In genomic region chr10:27959093-27959715, GRCh38 we compare ENCODE assay signal across 22 cellular contexts. TPM values are rescaled to one million over a fixed set of nuclear protein-coding genes. Genes with fewer than 3 reads are reported as not detected.
DNase-seq lines count a peak whose midpoint lies in the region; ATAC-seq and TF ChIP-seq lines count a peak whose summit lies in the region.
"Had no signal": no experiment of that assay in that cellular context is flagged by ENCODE, and none has a peak within 500 bp of the region (broad histone marks: within the 10 kb centered on the region; RNA-seq: fewer than 3 reads in every experiment).

No MANE protein-coding gene starts in this region.

- H3K4me2 ChIP-seq in Loucy (ENCODE audit: low read depth, low read length, poor library complexity, severe bottlenecking) (peak overlapping the region; percentile 70), osteoblast (ENCODE audit: insufficient read depth, low read length) (peak overlapping the region; percentile 53)

- no peak overlapping the region for H3K27ac ChIP-seq in osteoblast (ENCODE audit: low read depth, low read length)
- no peak overlapping the region for H3K27ac ChIP-seq in sigmoid colon
- H3K27ac ChIP-seq: body of pancreas, C4-2B, SK-N-MC had no signal

- 85 to 93% methylated on average over 6 of the region's 6 CpGs for WGBS in sigmoid colon, 2 donors

- H4K20me1 ChIP-seq in Loucy (ENCODE audit: insufficient read depth, low read length, poor library complexity, severe bottlenecking) = no peaks in the 10 kb centered on the region
- no peaks in the 10 kb centered on the region for H4K20me1 ChIP-seq in osteoblast (ENCODE audit: insufficient read depth, low read length)

- H3K9me2 ChIP-seq in Loucy (replicated peaks; ENCODE audit: low read depth, low read length) = no peaks in the 10 kb centered on the region

- H3K79me2 ChIP-seq in Loucy (ENCODE audit: insufficient read depth, low read length) (no peaks in the 10 kb centered on the region), osteoblast (ENCODE audit: insufficient read depth, low read length) (no peaks in the 10 kb centered on the region)

- H3K36me3 Mint-ChIP-seq in activated CD4-positive, alpha-beta T cell treated with anti-CD3 and anti-CD28 coated beads for 36 hours (ENCODE audit: low read depth) = no peaks in the 10 kb centered on the region
- H3K36me3 Mint-ChIP-seq in activated naive CD8-positive, alpha-beta T cell = no peaks in the 10 kb centered on the region

- H3K27me3 ChIP-seq in Loucy (ENCODE audit: insufficient read depth, low read length, poor library complexity, severe bottlenecking) (no peaks in the 10 kb centered on the region), osteoblast (ENCODE audit: insufficient read depth, low read length) (no peaks in the 10 kb centered on the region), sigmoid colon (no peaks in the 10 kb centered on the region)
- H3K27me3 ChIP-seq: body of pancreas had no signal

- peaks cover 9% of the 10 kb centered on the region for H3K4me1 Mint-ChIP-seq in activated CD4-positive, alpha-beta T cell treated with anti-CD3 and anti-CD28 coated beads for 36 hours
- H3K4me1 Mint-ChIP-seq in activated naive CD8-positive, alpha-beta T cell (ENCODE audit: low read depth) = peaks cover 16% of the 10 kb centered on the region
- H3K4me1 Mint-ChIP-seq: neural crest cell had no signal

- H2AFZ ChIP-seq in Loucy (ENCODE audit: low read length) (peak overlapping the region; percentile 95), osteoblast (ENCODE audit: low read length) (no peak overlapping the region)

- POLR2A ChIA-PET in activated CD4-positive, alpha-beta T cell treated with anti-CD3 and anti-CD28 coated beads for 36 hours (lab: Charles Lee) = no interaction called here

- no peak for TF ChIP-seq POLR2A in sigmoid colon (IDR thresholded peaks at IDR 0.05)

- TF ChIP-seq CTCF in Loucy (conservative IDR thresholded peaks at IDR 0.05; ENCODE audit: low read length) (no peak), osteoblast (IDR thresholded peaks at IDR 0.05; ENCODE audit: extremely low read depth, low read depth, low read length) (no peak), sigmoid colon (IDR thresholded peaks at IDR 0.05) (no peak)

- CTCF ChIA-PET in activated CD4-positive, alpha-beta T cell treated with anti-CD3 and anti-CD28 coated beads for 36 hours (lab: Charles Lee) = no interaction called here

- peak overlapping the region; percentile 64 for H3K9ac ChIP-seq in Loucy (ENCODE audit: low read depth, low read length, poor library complexity, severe bottlenecking)

- H3K9me3 ChIP-seq in Loucy (ENCODE audit: insufficient read depth, low read depth, low read length) (no peaks in the 10 kb centered on the region), osteoblast (ENCODE audit: low read depth, low read length) (no peaks in the 10 kb centered on the region), sigmoid colon (no peaks in the 10 kb centered on the region)
- H3K9me3 ChIP-seq: body of pancreas had no signal

- peaks cover 9% of the 10 kb centered on the region for H3K4me1 ChIP-seq in Loucy (ENCODE audit: insufficient read depth, low read length, poor library complexity, severe bottlenecking)
- peaks cover 7% of the 10 kb centered on the region for H3K4me1 ChIP-seq in osteoblast (ENCODE audit: insufficient read depth, low read length)
- no peaks in the 10 kb centered on the region for H3K4me1 ChIP-seq in sigmoid colon
- H3K4me1 ChIP-seq: body of pancreas had no signal

- peak overlapping the region; percentile 64 for H3K4me3 ChIP-seq in Loucy (ENCODE audit: low read length, poor library complexity, severe bottlenecking)
- no peak overlapping the region for H3K4me3 ChIP-seq in osteoblast (ENCODE audit: insufficient read depth, low read length)
- H3K4me3 ChIP-seq in sigmoid colon = no peak overlapping the region
- H3K4me3 ChIP-seq: body of pancreas, SK-N-MC had no signal

- no peak for TF ChIP-seq EP300 in sigmoid colon (IDR thresholded peaks at IDR 0.05)

- peak; percentile 6 for DNase-seq in activated CD4-positive, alpha-beta T cell treated with anti-CD3 and anti-CD28 coated beads for 36 hours
- no peak for DNase-seq in activated CD4-positive, alpha-beta T cell treated with anti-CD3 and anti-CD28 coated beads, Interleukin-2, amount 50 U/mL, for 1 hour
- DNase-seq in osteoblast (ENCODE audit: insufficient read length, low spot score, missing footprints) (peak; percentile 38), HCEC 1CT (no peak), sigmoid colon (no peak)
- DNase-seq: 8988T; activated CD4-positive, alpha-beta T cell treated with anti-CD3 and anti-CD28 coated beads for 1 hour; activated naive CD4-positive, alpha-beta T cell treated with Interleukin-2 at 50 U/mL for 16 hours; body of pancreas; cortex of kidney; H7; hippocampal formation; islet precursor cell; NCI-H1417 treated with DMSO at 0.1 percent for 48 hours; NCI-H748 treated with DMSO at 0.1 percent for 48 hours; trophoblast cell had no signal

- peak overlapping the region; percentile 18 for H3K4me3 Mint-ChIP-seq in activated CD4-positive, alpha-beta T cell treated with anti-CD3 and anti-CD28 coated beads for 36 hours
- H3K4me3 Mint-ChIP-seq in activated naive CD8-positive, alpha-beta T cell = peak overlapping the region; percentile 73
- H3K4me3 Mint-ChIP-seq: neural crest cell had no signal

- ATAC-seq in activated CD4-positive, alpha-beta T cell treated with anti-CD3 and anti-CD28 coated beads for 36 hours = no peak
- no peak for ATAC-seq in GM19023 (IDR thresholded peaks at IDR 0.05; ENCODE audit: unreplicated experiment)
- ATAC-seq: body of pancreas had no signal

- H3K9me3 Mint-ChIP-seq in activated CD4-positive, alpha-beta T cell treated with anti-CD3 and anti-CD28 coated beads for 36 hours (ENCODE audit: low read depth) = no peaks in the 10 kb centered on the region
- H3K9me3 Mint-ChIP-seq in activated naive CD8-positive, alpha-beta T cell (ENCODE audit: low read depth) = no peaks in the 10 kb centered on the region
- H3K9me3 Mint-ChIP-seq: neural crest cell had no signal

- no peak overlapping the region for H3K27ac Mint-ChIP-seq in activated CD4-positive, alpha-beta T cell treated with anti-CD3 and anti-CD28 coated beads for 36 hours
- peak overlapping the region; percentile 16 for H3K27ac Mint-ChIP-seq in activated naive CD8-positive, alpha-beta T cell

- no peaks in the 10 kb centered on the region for H3K27me3 Mint-ChIP-seq in activated CD4-positive, alpha-beta T cell treated with anti-CD3 and anti-CD28 coated beads for 36 hours
- no peaks in the 10 kb centered on the region for H3K27me3 Mint-ChIP-seq in activated naive CD8-positive, alpha-beta T cell

- H3K36me3 ChIP-seq in Loucy (ENCODE audit: insufficient read depth, low read length) (no peaks in the 10 kb centered on the region), osteoblast (ENCODE audit: insufficient read depth, low read length) (no peaks in the 10 kb centered on the region), sigmoid colon (no peaks in the 10 kb centered on the region)

- H3F3A ChIP-seq in Loucy (ENCODE audit: low read depth) = no peaks in the 10 kb centered on the region

- intact Hi-C loops in activated CD4-positive, alpha-beta T cell treated with anti-CD3 and anti-CD28 coated beads for 36 hours (cut with DNase I, micrococcal nuclease) = no loop called here
- intact Hi-C loops in sigmoid colon (cut with DNase I) = no loop called here

RNA-seq across cellular contexts. Expression of gene ODAD2, which starts 39.7 kb away (rescaled TPM):
- under 1 TPM in 1 of 2 experiments, not detected in 1; 0.23 TPM for total RNA-seq in activated CD4-positive, alpha-beta T cell treated with anti-CD3 and anti-CD28 coated beads for 36 hours
- total RNA-seq in osteoblast (0.59 and 0.72 TPM in 2 replicates), sigmoid colon (1 to 10 TPM; 2.1 to 8.8 (median 2.5) TPM)
- under 1 TPM in 2 of 3 donors, not detected in 1; 0.29 to 0.60 TPM for polyA plus RNA-seq in sigmoid colon

Comparison
In these comparisons a context has a peak if more than half of its experiments do, and no peak if none do; other contexts are left out.
1. DNase-seq: peak in activated CD4-positive, alpha-beta T cell treated with anti-CD3 and anti-CD28 coated beads for 36 hours (single experiment) and osteoblast (single experiment); none in activated CD4-positive, alpha-beta T cell treated with anti-CD3 and anti-CD28 coated beads, Interleukin-2, amount 50 U/mL, for 1 hour (single experiment), HCEC 1CT (single experiment) and sigmoid colon (single experiment).